ENCODE assay signal across 28 cellular contexts in the genomic region with DNA sequence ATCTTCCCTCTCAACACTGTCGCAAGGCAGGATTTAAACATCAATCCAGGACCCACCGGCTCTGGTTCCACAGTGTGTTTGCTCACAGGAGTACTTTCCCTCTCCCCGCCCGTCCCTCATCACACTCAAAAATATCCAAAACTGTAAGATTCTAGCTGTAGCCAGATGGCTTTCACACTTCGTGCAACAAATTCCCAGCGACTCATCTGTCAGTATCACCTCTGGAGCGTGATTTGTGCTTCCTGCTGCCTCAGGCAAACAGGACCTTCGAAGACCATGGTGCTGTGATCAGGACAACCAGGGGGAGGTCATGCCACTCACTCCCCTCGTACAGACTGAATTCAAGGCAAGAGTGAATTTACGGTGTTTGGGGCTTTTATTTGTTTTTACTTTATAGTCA.
"Had no signal": no experiment of that assay in that cellular context is flagged by ENCODE, and none has a peak within 500 bp of the region (broad histone marks: within the 10 kb centered on the region; RNA-seq: fewer than 3 reads in every experiment).

No MANE protein-coding gene starts in this region.

- H3K9me3 ChIP-seq: MG63, SJCRH30, SK-N-SH had no signal

- H3K36me3 Mint-ChIP-seq: activated naive CD4-positive, alpha-beta T cell treated with anti-CD3 and anti-CD28 coated beads, Interleukin-2, amount 50 U/mL, for 24 hours; IgD-negative memory B cell had no signal

- H3K27ac Mint-ChIP-seq: activated CD8-positive, alpha-beta T cell treated with anti-CD3 and anti-CD28 coated beads, Interleukin-2, amount 10 ng/mL, durations not matched to agents 7 days and 5 days; activated naive CD4-positive, alpha-beta T cell treated with anti-CD3 and anti-CD28 coated beads, Interleukin-2, amount 50 U/mL, for 24 hours; activated T-cell treated with anti-CD3 and anti-CD28 coated beads, Interleukin-2, amount 50 U/mL, for 24 hours; activated T-helper 1 cell treated with anti-CD3 and anti-CD28 coated beads, Interleukin-12 subunit alpha, Interleukin-12 subunit beta, Interleukin-2, Interleukin-4 antibody, amounts not matched to agents 30 ng/mL and 10 ng/mL and 1 ng/mL, durations not matched to agents 14 hours and 24 hours and 36 hours; IgD-negative memory B cell had no signal

- H3K4me2 ChIP-seq: SK-N-SH had no signal

- H3K4me1 Mint-ChIP-seq: activated naive CD4-positive, alpha-beta T cell treated with anti-CD3 and anti-CD28 coated beads, Interleukin-2, amount 50 U/mL, for 24 hours; central memory CD8-positive, alpha-beta T cell had no signal

- DNase-seq: activated CD4-positive, alpha-beta T cell treated with anti-CD3 and anti-CD28 coated beads for 4 hours; activated CD4-positive, alpha-beta T cell treated with anti-CD3 and anti-CD28 coated beads, Interleukin-2, amount 50 U/mL, for 4 hours; activated CD8-positive, alpha-beta T cell treated with anti-CD3 and anti-CD28 coated beads, Interleukin-2, amount 10 ng/mL, durations not matched to agents 7 days and 5 days; activated effector memory CD4-positive, alpha-beta T cell treated with Interleukin-2 at 50 U/mL for 16 hours; activated naive CD4-positive, alpha-beta T cell; activated T-cell treated with anti-CD3 and anti-CD28 coated beads, Interleukin-2, amount 50 U/mL, for 24 hours; aorta; KG1; MG63; MV-4-11; NCI-H1092 treated with DMSO at 0.1 percent for 48 hours; NCI-H1417 treated with DMSO at 0.1 percent for 48 hours; NCI-H1694; NCI-H2029; NCI-H2107; NCI-H2171 treated with DMSO at 0.1 percent for 48 hours; NCI-H226; NCI-H69; PC-3; Right ventricle myocardium superior; SJCRH30; SK-N-SH; T-helper 1 cell had no signal

- FAIRE-seq: RCC 7860 had no signal

- H3K4me3 ChIP-seq: MG63, SJCRH30 had no signal

- H3K27me3 ChIP-seq: MG63, SJCRH30 had no signal

- H3K9me2 ChIP-seq: SK-N-SH had no signal

- H3K36me3 ChIP-seq: MG63, SJCRH30 had no signal

- H3K27ac ChIP-seq: SJCRH30 had no signal

- H3K4me1 ChIP-seq: SJCRH30 had no signal

- H3K4me3 Mint-ChIP-seq: activated CD8-positive, alpha-beta T cell treated with anti-CD3 and anti-CD28 coated beads, Interleukin-2, amount 10 ng/mL, durations not matched to agents 7 days and 5 days; activated naive CD4-positive, alpha-beta T cell treated with anti-CD3 and anti-CD28 coated beads, Interleukin-2, amount 50 U/mL, for 24 hours; activated T-cell treated with anti-CD3 and anti-CD28 coated beads, Interleukin-2, amount 50 U/mL, for 24 hours; activated T-helper 1 cell treated with anti-CD3 and anti-CD28 coated beads, Interleukin-12 subunit alpha, Interleukin-12 subunit beta, Interleukin-2, Interleukin-4 antibody, amounts not matched to agents 30 ng/mL and 10 ng/mL and 1 ng/mL, durations not matched to agents 14 hours and 24 hours and 36 hours; central memory CD8-positive, alpha-beta T cell had no signal

- H3K9me3 Mint-ChIP-seq: activated naive CD4-positive, alpha-beta T cell treated with anti-CD3 and anti-CD28 coated beads, Interleukin-2, amount 50 U/mL, for 24 hours; activated T-cell treated with anti-CD3 and anti-CD28 coated beads, Interleukin-2, amount 50 U/mL, for 24 hours; activated T-helper 1 cell treated with anti-CD3 and anti-CD28 coated beads, Interleukin-12 subunit alpha, Interleukin-12 subunit beta, Interleukin-2, Interleukin-4 antibody, amounts not matched to agents 30 ng/mL and 10 ng/mL and 1 ng/mL, durations not matched to agents 14 hours and 24 hours and 36 hours had no signal
